8 cellular contexts compared by ENCODE assay signal in the genomic region with DNA sequence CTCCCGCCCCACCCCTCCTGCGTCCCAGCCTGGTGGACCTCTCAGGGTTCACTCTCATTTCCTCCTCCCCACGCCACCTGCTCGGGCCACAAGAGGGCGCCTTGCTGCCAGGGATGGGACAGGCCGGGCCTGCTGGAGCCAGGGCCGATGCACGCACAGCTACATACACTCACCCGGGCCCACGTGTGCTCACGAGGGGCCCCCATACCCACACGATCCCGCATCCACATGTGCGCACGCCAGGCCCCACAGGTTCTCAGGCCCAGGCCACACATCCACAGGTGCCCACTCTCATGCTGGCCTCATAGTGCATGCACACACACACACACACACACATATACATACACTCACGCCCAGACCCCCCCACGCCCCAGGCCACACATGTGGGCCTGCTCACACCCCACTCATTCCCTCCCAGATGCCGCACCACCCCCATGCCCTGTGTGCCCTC.
DNase-seq lines count a peak whose midpoint lies in the region; ATAC-seq and TF ChIP-seq lines count a peak whose summit lies in the region.

No MANE protein-coding gene starts in this region.

- H3K27ac Mint-ChIP-seq in natural killer cell treated with Interleukin-12 subunit alpha and Interleukin-12 subunit beta and Interleukin-15 and Interleukin-18, amount 100 ng/mL, for 72 hours: no peak overlapping the region
- H3K27ac Mint-ChIP-seq in stimulated activated naive B cell treated with anti-CD40 and anti-IgM and Interleukin-4, amounts not matched to agents 10 μg/mL and 1 μg/mL and 100 μg/mL, for 72 hours: peak overlapping the region; percentile 80

- POLR2A ChIA-PET in OCI-LY7 (lab: Charles Lee): interaction anchor here (0.8 to 1.4 kb wide), 2 partner anchors 211 to 271 kb away, joined by 3 to 5 read pairs; a partner anchor contains a TSS

- CTCF ChIA-PET in OCI-LY7 (lab: Charles Lee; ENCODE audit: unreplicated experiment): interaction anchor here (0.6 to 1.0 kb wide), 4 partner anchors 37 to 331 kb away, joined by 3 to 7 read pairs (median 4); no protein-coding TSS in a partner anchor

- peaks cover 50% of the 10 kb centered on the region for H3K4me1 ChIP-seq in OCI-LY7 (ENCODE audit: insufficient read depth, low read length, poor library complexity, severe bottlenecking)

- no peaks in the 10 kb centered on the region for H3K9me3 Mint-ChIP-seq in natural killer cell treated with Interleukin-12 subunit alpha and Interleukin-12 subunit beta and Interleukin-15 and Interleukin-18, amount 100 ng/mL, for 72 hours
- no peaks in the 10 kb centered on the region for H3K9me3 Mint-ChIP-seq in stimulated activated naive B cell treated with anti-CD40 and anti-IgM and Interleukin-4, amounts not matched to agents 10 μg/mL and 1 μg/mL and 100 μg/mL, for 72 hours

- no peaks in the 10 kb centered on the region for H3K9me2 ChIP-seq in OCI-LY7 (ENCODE audit: insufficient read depth, low read length)

- no peak overlapping the region for H3K4me3 Mint-ChIP-seq in natural killer cell treated with Interleukin-12 subunit alpha and Interleukin-12 subunit beta and Interleukin-15 and Interleukin-18, amount 100 ng/mL, for 72 hours
- H3K4me3 Mint-ChIP-seq in stimulated activated naive B cell treated with anti-CD40 and anti-IgM and Interleukin-4, amounts not matched to agents 10 μg/mL and 1 μg/mL and 100 μg/mL, for 72 hours: peak overlapping the region; percentile 49 to 50

- DNase-seq in Caki2 (ENCODE audit: low read depth) (peak; percentile 73), OCI-LY7 (ENCODE audit: low spot score) (peak; percentile 88), activated T-cell treated with anti-CD3 and anti-CD28 coated beads for 48 hours (ENCODE audit: low read depth) (peak; percentile 83)
- DNase-seq in natural killer cell treated with Interleukin-12 subunit alpha and Interleukin-12 subunit beta and Interleukin-15 and Interleukin-18, amount 100 ng/mL, for 72 hours (ENCODE audit: low spot score): peak; percentile 87
- peak; percentile 86 for DNase-seq in stimulated activated naive B cell treated with anti-CD40 and anti-IgM and Interleukin-4, amounts not matched to agents 10 μg/mL and 1 μg/mL and 100 μg/mL, for 72 hours

- in situ Hi-C loops in Caki2 (cut with HindIII; ENCODE audit: low pct_unique_long_range_greater_than_20kb, low sequenced_read_pairs): no loop called here

- H3K4me3 ChIP-seq in OCI-LY7 (ENCODE audit: low read depth, low read length, poor library complexity, severe bottlenecking): no peak overlapping the region

- no peaks in the 10 kb centered on the region for H4K20me1 ChIP-seq in OCI-LY7 (ENCODE audit: insufficient read depth, low read length)

- intact Hi-C loops in OCI-LY7 (cut with micrococcal nuclease; ENCODE audit: unreplicated experiment): loop anchor here (1.0 to 5.0 kb wide), 5 partner anchors 40 to 532 kb away; a partner anchor contains a TSS

- H3K9me3 ChIP-seq in OCI-LY7 (ENCODE audit: low read length): no peaks in the 10 kb centered on the region

- H2AFZ ChIP-seq in OCI-LY7 (ENCODE audit: low read length): peak overlapping the region; percentile 6; the same call in 1 of the 2 replicates

- H3K27ac ChIP-seq in OCI-LY7 (ENCODE audit: low read depth, low read length, poor library complexity, severe bottlenecking): no peak overlapping the region

- peaks cover 4 to 18% of the 10 kb centered on the region in 2 donors for H3K4me1 Mint-ChIP-seq in natural killer cell treated with Interleukin-12 subunit alpha and Interleukin-12 subunit beta and Interleukin-15 and Interleukin-18, amount 100 ng/mL, for 72 hours (ENCODE audit: low read depth in 2 of 2)
- H3K4me1 Mint-ChIP-seq in stimulated activated naive B cell treated with anti-CD40 and anti-IgM and Interleukin-4, amounts not matched to agents 10 μg/mL and 1 μg/mL and 100 μg/mL, for 72 hours: peaks cover 38 to 47% of the 10 kb centered on the region in 2 donors

- H3K79me2 ChIP-seq in OCI-LY7 (ENCODE audit: insufficient read depth, low read depth, low read length): no peaks in the 10 kb centered on the region

- no peaks in the 10 kb centered on the region for H3K36me3 ChIP-seq in OCI-LY7 (ENCODE audit: insufficient read depth, low read length)

- peak overlapping the region; percentile 54 for H3K4me2 ChIP-seq in OCI-LY7 (ENCODE audit: low read length)

- no TSS peak for BruUV-seq in OCI-LY7 (replicated peaks; lab: Mats Ljungman, UMichigan)

- no peaks in the 10 kb centered on the region for H3K36me3 Mint-ChIP-seq in natural killer cell treated with Interleukin-12 subunit alpha and Interleukin-12 subunit beta and Interleukin-15 and Interleukin-18, amount 100 ng/mL, for 72 hours
- no peaks in the 10 kb centered on the region for H3K36me3 Mint-ChIP-seq in stimulated activated naive B cell treated with anti-CD40 and anti-IgM and Interleukin-4, amounts not matched to agents 10 μg/mL and 1 μg/mL and 100 μg/mL, for 72 hours

- H3K27me3 Mint-ChIP-seq in natural killer cell treated with Interleukin-12 subunit alpha and Interleukin-12 subunit beta and Interleukin-15 and Interleukin-18, amount 100 ng/mL, for 72 hours: no peaks in the 10 kb centered on the region
- no peaks in the 10 kb centered on the region for H3K27me3 Mint-ChIP-seq in stimulated activated naive B cell treated with anti-CD40 and anti-IgM and Interleukin-4, amounts not matched to agents 10 μg/mL and 1 μg/mL and 100 μg/mL, for 72 hours

- TF ChIP-seq CTCF in OCI-LY7 (conservative IDR thresholded peaks at IDR 0.05; ENCODE audit: low read length): peak; percentile 86

- peak; percentile 89 for ATAC-seq in GM19463 (IDR thresholded peaks at IDR 0.05; ENCODE audit: unreplicated experiment)
- ATAC-seq in HG03565 (IDR thresholded peaks at IDR 0.05; ENCODE audit: unreplicated experiment): peak; percentile 72
- peak; percentile 86 for ATAC-seq in esophagus mucosa
- peak; percentile 88 to 89 for ATAC-seq in natural killer cell treated with Interleukin-12 subunit alpha and Interleukin-12 subunit beta and Interleukin-15 and Interleukin-18, amount 100 ng/mL, for 72 hours
- ATAC-seq in stimulated activated naive B cell treated with anti-CD40 and anti-IgM and Interleukin-4, amounts not matched to agents 10 μg/mL and 1 μg/mL and 100 μg/mL, for 72 hours (replicated peaks): peak; percentile 96 to 97
